8 cellular contexts compared by ENCODE assay signal in the genomic region with DNA sequence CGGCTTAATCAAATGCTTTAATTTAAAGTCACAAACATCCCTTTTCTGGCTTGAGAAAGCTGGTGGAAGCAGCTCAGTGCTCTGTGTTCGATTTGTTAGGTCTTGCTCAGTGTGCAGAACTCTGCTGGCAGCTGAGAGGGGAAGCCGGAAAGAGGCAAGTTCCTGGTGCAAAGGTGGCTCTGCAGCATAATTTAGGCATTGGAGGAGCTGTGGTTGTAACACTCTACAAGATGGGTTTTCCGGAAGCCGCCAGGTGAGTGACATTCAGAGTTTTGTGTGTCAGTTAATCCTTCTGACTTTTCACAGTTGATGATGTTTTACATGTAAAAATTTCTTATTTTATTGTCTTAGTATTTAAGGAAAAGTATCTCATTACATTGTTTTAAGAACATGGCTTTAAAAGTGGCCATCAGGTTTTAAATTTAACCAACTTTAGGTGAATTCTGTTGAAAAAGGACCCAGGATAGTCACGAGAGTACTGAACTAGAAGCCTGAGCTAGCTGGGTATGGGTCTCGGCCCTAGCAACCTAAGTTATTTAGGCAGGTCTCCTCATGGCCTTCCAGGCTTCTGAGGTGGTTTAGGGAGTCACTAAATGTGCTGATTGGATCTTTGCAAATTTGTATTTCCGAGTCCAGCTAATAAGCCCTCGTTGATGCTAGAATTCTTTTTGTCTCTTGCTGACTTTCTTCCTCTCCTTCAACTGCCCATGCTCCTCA. TPM values are rescaled to one million over a fixed set of nuclear protein-coding genes. Genes with fewer than 3 reads are reported as not detected.
A peak's percentile ranks its signal among the peaks of the same experiment; 100 is the strongest.
DNase-seq lines count a peak whose midpoint lies in the region; ATAC-seq, FAIRE-seq and TF ChIP-seq lines count a peak whose summit lies in the region.

No MANE protein-coding gene starts in this region.

- TF ChIP-seq CTCF in A673 (conservative IDR thresholded peaks at IDR 0.05; ENCODE audit: low read depth, low read length) (no peak), keratinocyte (optimal IDR thresholded peaks at IDR 0.05 in 1 of 3, IDR thresholded peaks at IDR 0.05 in 1 of 3, conservative IDR thresholded peaks at IDR 0.05 in 1 of 3; ENCODE audit: extremely low read depth in 1 of 3, insufficient read depth in 2 of 3, low read length in 3 of 3) (no peak)

- POLR2A ChIA-PET in A673 (lab: Charles Lee; ENCODE audit: low non-redundant PET): interaction anchor here (0.5 kb wide), 1 partner anchor 21 kb away, joined by 3 read pairs; no protein-coding TSS in a partner anchor

- H3K9me3 ChIP-seq in A673 (ENCODE audit: low read depth, low read length, poor library complexity, severe bottlenecking): no peaks in the 10 kb centered on the region
- H3K9me3 ChIP-seq in keratinocyte (ENCODE audit: control insufficient read depth, low read depth, low read length): no peaks in the 10 kb centered on the region

- peak overlapping the region; percentile 62 for H3K4me3 ChIP-seq in A673 (ENCODE audit: low read depth, low read length, poor library complexity, severe bottlenecking)
- H3K4me3 ChIP-seq in keratinocyte (ENCODE audit: control insufficient read depth in 2 of 3, extremely low read depth in 1 of 3, insufficient read depth in 2 of 3, low read depth in 1 of 3, low read length in 3 of 3): peak overlapping the region; percentile 52 to 93 (median 89)

- H3K79me2 ChIP-seq in keratinocyte (ENCODE audit: control insufficient read depth, insufficient read depth, low read length): peaks cover 7% of the 10 kb centered on the region

- H3K9ac ChIP-seq in keratinocyte (ENCODE audit: control insufficient read depth, extremely low read depth, insufficient read depth, low read length): peak overlapping the region; percentile 68

- no peaks in the 10 kb centered on the region for H3K9me1 ChIP-seq in keratinocyte (ENCODE audit: control insufficient read depth, extremely low read depth, insufficient read depth, low read length)

- H3K4me1 ChIP-seq in A673 (ENCODE audit: insufficient read depth, low read length, poor library complexity, severe bottlenecking) (peaks cover 9% of the 10 kb centered on the region), keratinocyte (ENCODE audit: control insufficient read depth, extremely low read depth, insufficient read depth, low read length) (peaks cover 14% of the 10 kb centered on the region)

- TSS peak; percentile 51 for BruUV-seq in A673 (replicated peaks; lab: Mats Ljungman, UMichigan)

- peak; percentile 90 for ATAC-seq in GM18868 (IDR thresholded peaks at IDR 0.05; ENCODE audit: unreplicated experiment)
- ATAC-seq in HG03280 (IDR thresholded peaks at IDR 0.05; ENCODE audit: unreplicated experiment): peak; percentile 79

- dilution Hi-C loops in keratinocyte (cut with MboI; ENCODE audit: extremely low pct_ligation_motif_present, low sequenced_read_pairs): no loop called here

- CTCF ChIA-PET in A673 (lab: Charles Lee): no interaction called here

- H3K27ac ChIP-seq in A673 (ENCODE audit: low read depth, low read length, poor library complexity, severe bottlenecking) (peak overlapping the region; percentile 49), keratinocyte (ENCODE audit: control insufficient read depth, insufficient read depth, low read length) (peak overlapping the region; percentile 49)

- H3K4me2 ChIP-seq in keratinocyte (ENCODE audit: control insufficient read depth, extremely low read depth, insufficient read depth, low read depth, low read length): peak overlapping the region; percentile 83

- DNase-seq in A673 (ENCODE audit: low spot score): peak; percentile 90
- DNase-seq in NCI-H345 treated with DMSO at 0.1 percent for 48 hours (lab: John Stamatoyannopoulos, UW; ENCODE audit: unreplicated experiment): peak; percentile 84
- peak; percentile 11 to 65 (median 44) for DNase-seq in activated CD4-positive, CD25-positive, alpha-beta regulatory T cell (lab: John Stamatoyannopoulos, UW)
- DNase-seq in cerebellum (ENCODE audit: low spot score): peak; percentile 73
- DNase-seq in keratinocyte (ENCODE audit: low read depth, low spot score): peak; percentile 75
- peak; percentile 39 to 54 for DNase-seq in stimulated activated CD4-positive, alpha-beta T cell treated with anti-CD3 and anti-CD28 coated beads, Interleukin-15, amount 100 ng/mL, for 1 hour (ENCODE audit: low read depth in 1 of 2, low spot score in 1 of 2)

- H3K27me3 ChIP-seq in A673 (replicated peaks; ENCODE audit: insufficient read depth, low read depth, low read length, poor library complexity): no peaks in the 10 kb centered on the region
- H3K27me3 ChIP-seq in keratinocyte (ENCODE audit: control insufficient read depth, extremely low read depth, insufficient read depth, low read length): no peaks in the 10 kb centered on the region

- peak overlapping the region; percentile 89 for H2AFZ ChIP-seq in keratinocyte (ENCODE audit: control insufficient read depth, low read length)

- H4K20me1 ChIP-seq in keratinocyte (ENCODE audit: control insufficient read depth, extremely low read depth, insufficient read depth, low read length): no peaks in the 10 kb centered on the region

- intact Hi-C loops in A673 (cut with micrococcal nuclease; ENCODE audit: unreplicated experiment): no loop called here

- FAIRE-seq in keratinocyte (lab: Jason Lieb, UNC): peak; percentile 84

- H3K36me3 ChIP-seq in A673 (ENCODE audit: insufficient read depth, low read length, poor library complexity, severe bottlenecking) (no peaks in the 10 kb centered on the region), keratinocyte (ENCODE audit: control insufficient read depth in 2 of 2, extremely low read depth in 1 of 2, insufficient read depth in 2 of 2, low read length in 2 of 2) (no peaks in the 10 kb centered on the region)

RNA-seq across cellular contexts. Expression of a gene that starts 47.1 kb away (rescaled TPM):
- total RNA-seq in A673 (2021) (0.17 TPM in 1 of 2 replicates, not detected in the other), cerebellum (8.9 TPM)
- not detected in 3 replicates for polyA plus RNA-seq in keratinocyte
- not detected for polyA plus RNA-seq in keratinocyte (2011; ENCODE audit: low read depth)
- not detected in 2 replicates for polyA plus RNA-seq in keratinocyte (2011; cell fraction: cytosol; rRNA removed)
- polyA plus RNA-seq in keratinocyte (2011; cell fraction: nucleus; rRNA removed): not detected in 2 replicates
- not detected in 2 replicates for polyA plus RNA-seq in keratinocyte (2012; ENCODE audit: low replicate concordance)
- not detected in 3 replicates for polyA minus RNA-seq in keratinocyte
- polyA minus RNA-seq in keratinocyte (2011; cell fraction: cytosol; rRNA and poly(A)+ RNA removed): not detected
- not detected in 2 replicates for polyA minus RNA-seq in keratinocyte (2011; cell fraction: nucleus; rRNA and poly(A)+ RNA removed)

Comparison
In these comparisons a context has a peak if more than half of its experiments do, and no peak if none do; other contexts are left out.
1. Peak in every context shown above with its lines: DNase-seq, ATAC-seq, H3K4me3 ChIP-seq and H3K27ac ChIP-seq.